ENCODE assay signal across 10 cellular contexts in genomic region chr2:217279571-217279970, GRCh38.
DNase-seq lines count a peak whose midpoint lies in the region; ATAC-seq and TF ChIP-seq lines count a peak whose summit lies in the region.
"Had no signal": no experiment of that assay in that cellular context is flagged by ENCODE, and none has a peak within 500 bp of the region (broad histone marks: within the 10 kb centered on the region; RNA-seq: fewer than 3 reads in every experiment).

No MANE protein-coding gene starts in this region.

- H3K79me1 ChIP-seq in H9 (ENCODE audit: insufficient read depth, low read depth, low read length, poor library complexity, severe bottlenecking): no peaks in the 10 kb centered on the region

- TF ChIP-seq CTCF in heart right ventricle (IDR thresholded peaks at IDR 0.05) (no peak), H9 (conservative IDR thresholded peaks at IDR 0.05) (no peak), Calu3 (IDR thresholded peaks at IDR 0.05; ENCODE audit: unreplicated experiment) (no peak)

- H3K27me3 ChIP-seq in GM23248 (replicated peaks; ENCODE audit: insufficient read depth) (no peaks in the 10 kb centered on the region), heart right ventricle (peaks cover 0 to 8% (median 0%) of the 10 kb centered on the region in 7 donors), skeletal muscle tissue (ENCODE audit: control insufficient read depth in 3 of 3, insufficient read depth in 3 of 3, low read length in 3 of 3) (no peaks in the 10 kb centered on the region), H9 (ENCODE audit: insufficient read depth, low read length) (peaks cover 22% of the 10 kb centered on the region)

- H3K9me3 Mint-ChIP-seq in H9: no peaks in the 10 kb centered on the region
- H3K9me3 Mint-ChIP-seq in Calu3 (ENCODE audit: low read depth, unreplicated experiment): peaks cover 2% of the 10 kb centered on the region

- H3K4me3 Mint-ChIP-seq in H9: no peak overlapping the region
- H3K4me3 Mint-ChIP-seq in Calu3 (ENCODE audit: low read depth, unreplicated experiment): no peak overlapping the region

- no peak overlapping the region for H4K91ac ChIP-seq in H9 (ENCODE audit: insufficient read length, low read depth, low read length)

- peaks cover 60% of the 10 kb centered on the region for H3F3A ChIP-seq in GM23248 (ENCODE audit: insufficient read depth)

- H3K36me3 ChIP-seq in GM23248 (ENCODE audit: low read depth) (no peaks in the 10 kb centered on the region), heart right ventricle (no peaks in the 10 kb centered on the region), skeletal muscle tissue (ENCODE audit: control insufficient read depth in 3 of 3, insufficient read depth in 3 of 3, low read length in 3 of 3) (no peaks in the 10 kb centered on the region)

- no peaks in the 10 kb centered on the region; a peak in 1 of 7 replicates for H3K36me3 Mint-ChIP-seq in H9 (ENCODE audit: insufficient read depth in 1 of 3, low read depth in 3 of 3)
- peaks cover 4% of the 10 kb centered on the region for H3K36me3 Mint-ChIP-seq in Calu3 (ENCODE audit: insufficient read depth, unreplicated experiment)

- H3K9ac ChIP-seq in GM23248 (peak overlapping the region; percentile 30), skeletal muscle tissue (ENCODE audit: low read depth in 1 of 3, low read length in 3 of 3) (no peak overlapping the region), H9 (ENCODE audit: extremely low read depth, insufficient read length, low read length) (no peak overlapping the region)

- peaks cover 0 to 4% of the 10 kb centered on the region in 2 experiments; a peak in 2 of 4 replicates for H3K4me1 Mint-ChIP-seq in H9
- H3K4me1 Mint-ChIP-seq in Calu3 (ENCODE audit: low read depth, unreplicated experiment): peaks cover 30% of the 10 kb centered on the region

- H2AK5ac ChIP-seq in H9 (ENCODE audit: insufficient read length, low read length): no peak overlapping the region

- H3K4me3 ChIP-seq in GM23248 (no peak overlapping the region), heart right ventricle (no peak overlapping the region), skeletal muscle tissue (ENCODE audit: low read length in 3 of 3) (no peak overlapping the region)

- H3K14ac ChIP-seq in H9 (ENCODE audit: insufficient read depth, low read length): no peak overlapping the region

- H3K9me2 ChIP-seq in GM23248 (ENCODE audit: insufficient read depth): no peaks in the 10 kb centered on the region

- DNase-seq in GM23248 (peak; percentile 97), amniotic epithelial cell (ENCODE audit: low read depth) (peak; percentile 88), heart right ventricle (peak in 1 of 2 donors; percentile 18), H9 (no peak), Calu3 (no peak)
- DNase-seq: DND-41, NCI-H2081 treated with DMSO at 0.1 percent for 48 hours had no signal

- H3K18ac ChIP-seq in H9 (ENCODE audit: insufficient read length, low read depth, low read length): no peak overlapping the region

- no peak overlapping the region for H3K23ac ChIP-seq in H9 (ENCODE audit: insufficient read length, low read depth, low read length)

- no peak overlapping the region for H2AFZ ChIP-seq in GM23248
- H2AFZ ChIP-seq in H9 (ENCODE audit: low read length): no peak overlapping the region

- H3K79me2 ChIP-seq in GM23248 (ENCODE audit: insufficient read depth) (no peaks in the 10 kb centered on the region), H9 (ENCODE audit: insufficient read depth, low read length) (no peaks in the 10 kb centered on the region)

- H2BK12ac ChIP-seq in H9 (ENCODE audit: insufficient read length, low read depth, low read length): no peak overlapping the region

- no peak overlapping the region for H3K4ac ChIP-seq in H9 (ENCODE audit: low read depth, low read length)

- H4K8ac ChIP-seq in H9 (replicated peaks; ENCODE audit: insufficient read length, low read depth, low read length): no peak overlapping the region

- peaks cover 47% of the 10 kb centered on the region for H3K4me1 ChIP-seq in GM23248 (ENCODE audit: insufficient read depth)
- H3K4me1 ChIP-seq in heart right ventricle: peaks cover 6 to 47% (median 31%) of the 10 kb centered on the region in 9 donors
- peaks cover 3 to 12% (median 7%) of the 10 kb centered on the region in 3 donors for H3K4me1 ChIP-seq in skeletal muscle tissue (ENCODE audit: control insufficient read depth in 3 of 3, insufficient read depth in 3 of 3, low read length in 3 of 3)
- no peaks in the 10 kb centered on the region for H3K4me1 ChIP-seq in H9 (ENCODE audit: insufficient read depth, low read length)

- no peaks in the 10 kb centered on the region for H3K23me2 ChIP-seq in H9 (ENCODE audit: insufficient read length, low read depth, low read length, poor library complexity, severe bottlenecking)

- no TSS peak for BruUV-seq in Calu3 (replicated peaks; lab: Mats Ljungman, UMichigan)

- CTCF ChIA-PET in Calu3 (lab: Charles Lee): interaction anchor here (0.6 kb wide), 1 partner anchor 13 kb away, joined by 4 read pairs; no protein-coding TSS in a partner anchor

- ATAC-seq in heart right ventricle (peak; percentile 69 to 90 (median 81)), HG03378 (IDR thresholded peaks at IDR 0.05; ENCODE audit: unreplicated experiment) (no peak), HG02763 (IDR thresholded peaks at IDR 0.05; ENCODE audit: unreplicated experiment) (no peak)

- no peak overlapping the region for H4K5ac ChIP-seq in H9 (ENCODE audit: insufficient read length, low read depth, low read length)

- H2BK5ac ChIP-seq in H9 (ENCODE audit: insufficient read length, low read length): no peak overlapping the region

- H3K56ac ChIP-seq in H9 (ENCODE audit: insufficient read length, low read depth, low read length): no peak overlapping the region

- in situ Hi-C loops in GM23248 (cut with MboI): no loop called here

- no peak overlapping the region for H2BK15ac ChIP-seq in H9 (ENCODE audit: low read depth, low read length)

- intact Hi-C loops in heart right ventricle (cut with DNase I) (no loop called here), Calu3 (cut with micrococcal nuclease; ENCODE audit: unreplicated experiment) (loop anchor here (5.0 kb wide), 1 partner anchor 53 kb away; no protein-coding TSS in a partner anchor)

- no peak overlapping the region for H3T11ph ChIP-seq in H9 (ENCODE audit: low read length)

- no peak overlapping the region for H3K27ac Mint-ChIP-seq in H9
- H3K27ac Mint-ChIP-seq in Calu3 (ENCODE audit: unreplicated experiment): no peak overlapping the region

- peak overlapping the region; percentile 76 for H3K27ac ChIP-seq in GM23248
- H3K27ac ChIP-seq in heart right ventricle: peak overlapping the region in 8 of 10 donors; percentile 12 to 75 (median 48)
- H3K27ac ChIP-seq in skeletal muscle tissue (ENCODE audit: low read depth, low read length): peak overlapping the region; percentile 15
- no peak overlapping the region for H3K27ac ChIP-seq in H9 (ENCODE audit: insufficient read length, low read depth, low read length)

- H2BK20ac ChIP-seq in H9 (ENCODE audit: low read depth, low read length, poor library complexity, severe bottlenecking): no peak overlapping the region

- H3K9me3 ChIP-seq in GM23248 (ENCODE audit: low read depth): no peaks in the 10 kb centered on the region
- no peaks in the 10 kb centered on the region for H3K9me3 ChIP-seq in heart right ventricle
- no peaks in the 10 kb centered on the region for H3K9me3 ChIP-seq in skeletal muscle tissue (ENCODE audit: control insufficient read depth in 3 of 3, low read length in 3 of 3)
- no peaks in the 10 kb centered on the region for H3K9me3 ChIP-seq in H9 (ENCODE audit: control insufficient read depth, low read depth, low read length)

- H3K27me3 Mint-ChIP-seq in H9 (ENCODE audit: low read depth) (peaks cover 100% of the 10 kb centered on the region), Calu3 (ENCODE audit: unreplicated experiment) (no peaks in the 10 kb centered on the region)

- H2BK120ac ChIP-seq in H9 (ENCODE audit: low read depth, low read length, poor library complexity, severe bottlenecking): no peak overlapping the region

- no peaks in the 10 kb centered on the region for H4K20me1 ChIP-seq in GM23248 (ENCODE audit: insufficient read depth)
- H4K20me1 ChIP-seq in H9 (ENCODE audit: control insufficient read depth, insufficient read depth, insufficient read length): no peaks in the 10 kb centered on the region

- peak overlapping the region; percentile 46 for H3K4me2 ChIP-seq in GM23248 (ENCODE audit: unreplicated experiment)
- no peak overlapping the region for H3K4me2 ChIP-seq in H9 (ENCODE audit: insufficient read depth, insufficient read length, low read length)

Comparison
In these comparisons a context has a peak if more than half of its experiments do, and no peak if none do; other contexts are left out.
1. DNase-seq: peak in GM23248 (single experiment) and amniotic epithelial cell (single experiment); none in H9 (single experiment) and Calu3 (single experiment).
2. ATAC-seq: peak in heart right ventricle (8 of 8); none in HG03378 (single experiment) and HG02763 (single experiment).